Comparison of ENCODE assay signal across 9 cellular contexts in the genomic region with DNA sequence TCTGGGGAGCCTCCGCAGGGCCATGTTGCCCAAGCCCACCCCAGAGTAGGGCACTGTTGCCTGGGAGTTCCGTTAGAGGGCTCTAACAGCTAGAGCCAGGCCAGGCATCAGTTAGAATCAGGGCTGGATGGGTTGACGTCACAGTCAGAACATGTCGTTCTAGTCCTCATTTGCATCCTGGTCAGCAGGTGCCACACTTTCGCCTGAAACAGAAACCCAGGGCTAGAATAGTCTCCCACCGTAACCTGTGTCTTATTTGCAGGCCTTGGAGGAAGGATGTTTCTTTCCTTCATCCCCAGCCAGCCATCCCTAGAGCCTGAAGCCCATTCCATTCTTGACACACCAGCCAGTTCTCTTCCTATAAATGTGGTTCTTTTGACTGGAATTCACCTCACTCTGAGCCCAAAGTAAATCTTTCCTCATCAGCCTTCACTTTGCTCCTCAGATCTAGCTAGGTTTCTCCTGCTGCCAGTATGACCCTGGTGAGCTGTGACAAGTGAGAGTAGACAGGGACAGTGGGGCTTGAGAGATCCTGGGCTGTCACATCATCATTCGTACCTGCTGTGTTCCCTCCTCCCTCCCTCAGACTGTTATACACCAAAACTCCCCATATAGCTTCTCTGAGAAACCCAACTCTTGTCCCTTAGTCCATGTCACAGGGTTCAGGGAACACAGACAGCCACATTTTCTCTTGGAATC. TPM values are rescaled to one million over a fixed set of nuclear protein-coding genes. Genes with fewer than 3 reads are reported as not detected.
DNase-seq lines count a peak whose midpoint lies in the region; ATAC-seq, FAIRE-seq and TF ChIP-seq lines count a peak whose summit lies in the region.
"Had no signal": no experiment of that assay in that cellular context is flagged by ENCODE, and none has a peak within 500 bp of the region (broad histone marks: within the 10 kb centered on the region; RNA-seq: fewer than 3 reads in every experiment).

No MANE protein-coding gene starts in this region.

- peak; percentile 72 for DNase-seq in activated effector memory CD4-positive, alpha-beta T cell treated with anti-CD3 and anti-CD28 coated beads, Interleukin-2, amount 50 U/mL, for 16 hours
- no peak for DNase-seq in activated effector memory CD4-positive, alpha-beta T cell treated with Interleukin-2 at 50 U/mL for 16 hours
- DNase-seq in astrocyte (ENCODE audit: low read depth), result no peak
- DNase-seq in stimulated activated naive CD4-positive, alpha-beta T cell treated with Interleukin-2 at 50 U/mL for 16 hours (lab: John Stamatoyannopoulos, UW), result no peak
- DNase-seq in ACHN, result no peak
- DNase-seq in epidermal melanocyte (ENCODE audit: insufficient read length, low spot score), result no peak
- DNase-seq: DND-41 had no signal

- peaks cover 48% of the 10 kb centered on the region for H3K36me3 Mint-ChIP-seq in astrocyte (ENCODE audit: low read depth, unreplicated experiment)
- H3K36me3 Mint-ChIP-seq in nephron (ENCODE audit: low read depth), result peaks cover 87% of the 10 kb centered on the region

- H3K27ac Mint-ChIP-seq in astrocyte (ENCODE audit: unreplicated experiment) (peak overlapping the region; percentile 98), nephron (peak overlapping the region; percentile 69 to 87 (median 76))

- H3K27me3 ChIP-seq in astrocyte (ENCODE audit: insufficient read depth, low read length), result no peaks in the 10 kb centered on the region

- H3K27ac ChIP-seq in astrocyte (ENCODE audit: low read depth, low read length), result peak overlapping the region; percentile 94

- H3K27me3 Mint-ChIP-seq in astrocyte (ENCODE audit: low read depth, unreplicated experiment) (no peaks in the 10 kb centered on the region), nephron (ENCODE audit: low read depth) (no peaks in the 10 kb centered on the region)

- H3K4me1 Mint-ChIP-seq in astrocyte (ENCODE audit: low read depth, unreplicated experiment) (peaks cover 30% of the 10 kb centered on the region), nephron (peaks cover 42% of the 10 kb centered on the region)

- peak overlapping the region; percentile 47 for H3K4me3 Mint-ChIP-seq in astrocyte (ENCODE audit: unreplicated experiment)
- H3K4me3 Mint-ChIP-seq in nephron, result peak overlapping the region in 1 of 3 experiments; percentile 54

- no peaks in the 10 kb centered on the region for H3K9me3 ChIP-seq in astrocyte (ENCODE audit: insufficient read depth, low read depth, low read length)

- peak; percentile 74 for ATAC-seq in HG03108 (IDR thresholded peaks at IDR 0.05; ENCODE audit: unreplicated experiment)

- no peak for FAIRE-seq in astrocyte (lab: Jason Lieb, UNC)

- H2AFZ ChIP-seq in astrocyte (ENCODE audit: low read depth, low read length), result no peak overlapping the region

- TF ChIP-seq CTCF in astrocyte (IDR thresholded peaks at IDR 0.05; ENCODE audit: insufficient read depth, low read depth, low read length), result no peak
- TF ChIP-seq CTCF in nephron (IDR thresholded peaks at IDR 0.05; ENCODE audit: unreplicated experiment in 3 of 3), result no peak

- in situ Hi-C loops in ACHN (cut with HindIII; ENCODE audit: low pct_ligation_motif_present, low pct_unique_long_range_greater_than_20kb, low sequenced_read_pairs), result no loop called here

- H3K4me1 ChIP-seq in astrocyte (ENCODE audit: insufficient read depth, low read length), result peaks cover 33% of the 10 kb centered on the region

- H3K4me2 ChIP-seq in astrocyte (ENCODE audit: low read length), result peak overlapping the region; percentile 59

- H3K9me3 Mint-ChIP-seq in astrocyte (ENCODE audit: unreplicated experiment), result no peaks in the 10 kb centered on the region
- H3K9me3 Mint-ChIP-seq in nephron, result no peaks in the 10 kb centered on the region

- no peak overlapping the region for H3K4me3 ChIP-seq in astrocyte (ENCODE audit: insufficient read depth, low read depth, low read length)

- peak overlapping the region; percentile 85 for H3K9ac ChIP-seq in astrocyte (ENCODE audit: low read length)

- H4K20me1 ChIP-seq in astrocyte (ENCODE audit: insufficient read depth, low read length), result peaks cover 77% of the 10 kb centered on the region

- H3K79me2 ChIP-seq in astrocyte (ENCODE audit: insufficient read depth, low read length), result peaks cover 43% of the 10 kb centered on the region

- peaks cover 88% of the 10 kb centered on the region for H3K36me3 ChIP-seq in astrocyte (ENCODE audit: insufficient read depth, low read length)

RNA-seq across cellular contexts. Expression of a gene that starts 12.2 kb away (rescaled TPM):
- 15.2 and 18.1 TPM in 2 replicates for total RNA-seq in astrocyte

RNA-seq across cellular contexts. Expression of a gene that starts 33.6 kb away (rescaled TPM):
- total RNA-seq in astrocyte, result 164 and 174 TPM in 2 replicates

RNA-seq across cellular contexts. Expression of a gene that starts 55.9 kb away (rescaled TPM):
- total RNA-seq in astrocyte, result 155 and 199 TPM in 2 replicates
